In genomic region chr7:151315038-151315655, GRCh38 we compare ENCODE assay signal across 1 cellular context.
TF ChIP-seq lines count a peak whose summit lies in the region.

No MANE protein-coding gene starts in this region.

TF ChIP-seq in H1, 55 proteins besides CTCF, POLR2A, EP300 and RAD21 (continued from another document):
- TF ChIP-seq CHD7 (IDR thresholded peaks at IDR 0.05; ENCODE audit: insufficient replicate concordance, low read length) (no peak), E2F6 (IDR thresholded peaks at IDR 0.05) (no peak), RXRA (IDR thresholded peaks at IDR 0.05; ENCODE audit: insufficient read depth, low read depth, low read length) (no peak), SRF (IDR thresholded peaks at IDR 0.05; ENCODE audit: low read depth, low read length) (no peak), SP1 (IDR thresholded peaks at IDR 0.05; ENCODE audit: low read depth, low read length) (no peak), SIX5 (IDR thresholded peaks at IDR 0.05; ENCODE audit: low read depth, low read length) (no peak), TEAD4 (IDR thresholded peaks at IDR 0.05; ENCODE audit: low read depth, low read length) (no peak), RNF2 (IDR thresholded peaks at IDR 0.05; ENCODE audit: borderline replicate concordance, low read depth, low read length, missing control alignments, poor library complexity, severe bottlenecking) (no peak), CHD1 (IDR thresholded peaks at IDR 0.05; ENCODE audit: low read depth, low read length) (no peak), SIN3A (conservative IDR thresholded peaks at IDR 0.05 in 1 of 2, IDR thresholded peaks at IDR 0.05 in 1 of 2; ENCODE audit: low read depth in 1 of 2, low read length in 2 of 2) (no peak), HDAC6 (IDR thresholded peaks at IDR 0.05; ENCODE audit: low read depth, low read length) (no peak)
